Comparison of ENCODE assay signal across 8 cellular contexts in the genomic region with DNA sequence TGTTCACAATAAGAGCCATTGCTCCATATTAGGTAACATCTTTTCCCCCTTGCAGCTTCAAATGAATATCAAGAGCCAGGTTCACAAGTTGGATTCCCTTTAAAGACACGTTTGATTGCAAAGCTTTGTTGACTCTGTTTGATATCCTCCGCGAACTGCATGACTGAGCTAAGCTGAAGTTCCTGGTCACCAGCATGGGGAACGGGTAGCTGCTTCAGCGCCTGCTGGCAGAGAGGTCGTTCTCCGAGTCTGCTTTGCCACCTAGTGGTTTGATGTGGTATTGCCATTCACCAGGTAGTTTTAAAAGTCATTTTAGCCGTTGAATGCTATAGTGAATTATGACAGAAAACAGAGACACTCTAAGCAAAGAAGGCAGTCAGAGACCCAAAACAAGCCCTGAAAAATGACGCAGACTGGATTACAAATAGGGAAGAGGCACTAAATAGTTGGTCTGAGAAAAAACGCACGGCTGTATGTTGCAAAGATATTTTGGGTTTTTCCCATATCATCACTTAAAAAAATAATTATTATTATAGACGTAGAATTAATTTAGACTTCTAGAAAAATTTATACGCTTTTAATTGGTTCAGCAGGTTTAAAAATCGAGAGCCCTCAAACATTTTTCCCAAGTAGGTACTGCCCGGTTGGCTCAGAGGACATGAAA.
DNase-seq lines count a peak whose midpoint lies in the region; TF ChIP-seq lines count a peak whose summit lies in the region.

No MANE protein-coding gene starts in this region.

- H2AFZ ChIP-seq in GM23248 (peak overlapping the region; percentile 71), KMS-11 (ENCODE audit: low read depth) (peak overlapping the region; percentile 50)

- H3K4me1 ChIP-seq in DOHH2 (ENCODE audit: control insufficient read depth, low read length): no peaks in the 10 kb centered on the region
- no peaks in the 10 kb centered on the region for H3K4me1 ChIP-seq in GM23248 (ENCODE audit: insufficient read depth)
- peaks cover 12% of the 10 kb centered on the region for H3K4me1 ChIP-seq in KMS-11 (ENCODE audit: low read depth, poor library complexity, severe bottlenecking)
- H3K4me1 ChIP-seq in suprapubic skin: peaks cover 8% of the 10 kb centered on the region

- peak; percentile 87 for TF ChIP-seq CTCF in DOHH2 (IDR thresholded peaks at IDR 0.05; ENCODE audit: low read depth, low read length, poor library complexity, severe bottlenecking)
- TF ChIP-seq CTCF in KMS-11 (conservative IDR thresholded peaks at IDR 0.05; ENCODE audit: low read depth, low read length): peak; percentile 98
- TF ChIP-seq CTCF in foreskin fibroblast (IDR thresholded peaks at IDR 0.05; ENCODE audit: low read depth, low read length): peak; percentile 94
- TF ChIP-seq CTCF in suprapubic skin (IDR thresholded peaks at IDR 0.05): peak; percentile 91 to 94

- DNase-seq in GM23248 (peak; percentile 85), RPMI7951 (ENCODE audit: low read depth) (peak; percentile 67), foreskin fibroblast (peak; percentile 59 to 84), non-pigmented ciliary epithelial cell (ENCODE audit: low read depth) (peak; percentile 44), suprapubic skin (ENCODE audit: low spot score in 2 of 2) (peak; percentile 73 to 86)
- peak; percentile 44 for DNase-seq in activated T-helper 1 cell treated with anti-CD3 and anti-CD28 coated beads, Interleukin-2, amount 50 U/mL, for 16 hours (ENCODE audit: low read depth in 1 of 2, low spot score in 1 of 2)

- no peak for TF ChIP-seq POLR2A in suprapubic skin (IDR thresholded peaks at IDR 0.05)

- no peak overlapping the region for H3K27ac ChIP-seq in DOHH2 (ENCODE audit: low read depth, low read length)
- no peak overlapping the region for H3K27ac ChIP-seq in GM23248
- no peak overlapping the region for H3K27ac ChIP-seq in KMS-11
- H3K27ac ChIP-seq in suprapubic skin: no peak overlapping the region

- no peaks in the 10 kb centered on the region for H4K20me1 ChIP-seq in DOHH2 (ENCODE audit: control insufficient read depth, insufficient read depth, low read depth, low read length)
- no peaks in the 10 kb centered on the region for H4K20me1 ChIP-seq in GM23248 (ENCODE audit: insufficient read depth)
- H4K20me1 ChIP-seq in KMS-11 (ENCODE audit: insufficient read depth): no peaks in the 10 kb centered on the region

- 4 to 8% methylated on average over 15 of the region's 15 CpGs for WGBS in GM23248 (ENCODE audit: low coverage in 1 of 2, low lambda C conversion rate in 2 of 2, missing lambda C conversion rate in 2 of 2), 2 experiments
- 14% methylated on average over 15 of the region's 15 CpGs for WGBS in suprapubic skin

- H3F3A ChIP-seq in DOHH2 (ENCODE audit: control insufficient read depth, insufficient read depth) (no peaks in the 10 kb centered on the region), GM23248 (ENCODE audit: insufficient read depth) (no peaks in the 10 kb centered on the region)

- H3K9ac ChIP-seq in GM23248 (no peak overlapping the region), KMS-11 (no peak overlapping the region; the same call in 1 of the 2 replicates)

- TF ChIP-seq EP300 in suprapubic skin (IDR thresholded peaks at IDR 0.05): no peak

- no peaks in the 10 kb centered on the region; the same call in 1 of the 2 replicates for H3K27me3 ChIP-seq in DOHH2 (ENCODE audit: control insufficient read depth, low read length)
- H3K27me3 ChIP-seq in GM23248 (replicated peaks; ENCODE audit: insufficient read depth): peaks cover 34% of the 10 kb centered on the region
- no peaks in the 10 kb centered on the region for H3K27me3 ChIP-seq in KMS-11 (ENCODE audit: insufficient read depth, low read depth)
- H3K27me3 ChIP-seq in suprapubic skin: peaks cover 2% of the 10 kb centered on the region

- H3K4me3 ChIP-seq in DOHH2 (ENCODE audit: low read length) (no peak overlapping the region), GM23248 (peak overlapping the region; percentile 34; the same call in 1 of the 2 replicates), KMS-11 (IDR thresholded peaks at IDR 0.05; ENCODE audit: insufficient read depth, low read depth, low read length) (no peak overlapping the region), foreskin fibroblast (ENCODE audit: low read depth in 1 of 2, low read length in 2 of 2) (no peak overlapping the region), suprapubic skin (no peak overlapping the region)

- no peaks in the 10 kb centered on the region for H3K9me3 ChIP-seq in DOHH2 (ENCODE audit: control insufficient read depth, insufficient read depth, low read length)
- no peaks in the 10 kb centered on the region for H3K9me3 ChIP-seq in GM23248 (ENCODE audit: low read depth)
- no peaks in the 10 kb centered on the region for H3K9me3 ChIP-seq in suprapubic skin

- in situ Hi-C loops in GM23248 (cut with MboI): no loop called here

- H3K9me2 ChIP-seq in DOHH2 (replicated peaks; ENCODE audit: control insufficient read depth, low read length): no peaks in the 10 kb centered on the region
- no peaks in the 10 kb centered on the region for H3K9me2 ChIP-seq in GM23248 (ENCODE audit: insufficient read depth)

- H3K36me3 ChIP-seq in DOHH2 (ENCODE audit: control insufficient read depth, low read length): no peaks in the 10 kb centered on the region
- no peaks in the 10 kb centered on the region for H3K36me3 ChIP-seq in GM23248 (ENCODE audit: low read depth)
- no peaks in the 10 kb centered on the region for H3K36me3 ChIP-seq in KMS-11 (ENCODE audit: insufficient read depth)
- no peaks in the 10 kb centered on the region for H3K36me3 ChIP-seq in suprapubic skin

- H3K4me2 ChIP-seq in DOHH2 (ENCODE audit: low read length): no peak overlapping the region
- peak overlapping the region; percentile 69 for H3K4me2 ChIP-seq in GM23248 (ENCODE audit: unreplicated experiment)
- H3K4me2 ChIP-seq in KMS-11: peak overlapping the region; percentile 27

- H3K79me2 ChIP-seq in DOHH2 (ENCODE audit: control insufficient read depth, low read length): no peaks in the 10 kb centered on the region
- no peaks in the 10 kb centered on the region for H3K79me2 ChIP-seq in GM23248 (ENCODE audit: insufficient read depth)
- H3K79me2 ChIP-seq in KMS-11 (ENCODE audit: insufficient read depth, low read depth): no peaks in the 10 kb centered on the region
